In the genomic region with DNA sequence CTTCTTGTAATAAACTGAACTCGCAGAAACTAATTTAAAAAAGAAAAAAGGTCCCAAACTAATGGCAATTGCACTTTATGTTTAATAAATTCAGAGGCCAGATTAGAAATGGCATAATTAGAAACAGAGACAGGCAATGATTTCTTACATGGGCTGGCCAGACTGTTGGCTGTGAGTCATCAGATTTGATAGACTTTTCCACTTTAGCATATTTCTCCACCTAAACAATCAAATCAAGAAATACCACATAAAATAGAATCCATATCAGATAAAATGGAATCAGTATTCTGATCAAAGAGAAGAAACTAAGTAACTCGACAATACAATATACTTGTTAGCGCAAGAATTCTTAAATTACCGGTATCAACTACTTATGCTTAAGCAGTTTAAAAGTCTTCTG, we compare ENCODE assay signal across 1 cellular context.
TF ChIP-seq lines count a peak whose summit lies in the region.

No MANE protein-coding gene starts in this region.

TF ChIP-seq in SK-N-SH, 30 proteins besides CTCF, POLR2A, EP300 and RAD21 (continued from another document):
- TF ChIP-seq, protein P1, sequence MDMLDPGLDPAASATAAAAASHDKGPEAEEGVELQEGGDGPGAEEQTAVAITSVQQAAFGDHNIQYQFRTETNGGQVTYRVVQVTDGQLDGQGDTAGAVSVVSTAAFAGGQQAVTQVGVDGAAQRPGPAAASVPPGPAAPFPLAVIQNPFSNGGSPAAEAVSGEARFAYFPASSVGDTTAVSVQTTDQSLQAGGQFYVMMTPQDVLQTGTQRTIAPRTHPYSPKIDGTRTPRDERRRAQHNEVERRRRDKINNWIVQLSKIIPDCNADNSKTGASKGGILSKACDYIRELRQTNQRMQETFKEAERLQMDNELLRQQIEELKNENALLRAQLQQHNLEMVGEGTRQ (IDR thresholded peaks at IDR 0.05; ENCODE audit: borderline replicate concordance, low read depth, low read length) = no peak
- TF ChIP-seq TEAD4 (IDR thresholded peaks at IDR 0.05; ENCODE audit: borderline replicate concordance, insufficient read depth) (0 out of 2 replicates have a peak, but pooled peaks have one; percentile 53), MXI1 (IDR thresholded peaks at IDR 0.05; ENCODE audit: low read depth, low read length) (no peak), MEF2A (IDR thresholded peaks at IDR 0.05; ENCODE audit: borderline replicate concordance, low read depth) (no peak), POLR2AphosphoS5 (IDR thresholded peaks at IDR 0.05; ENCODE audit: low read depth, low read length) (peak; percentile 64; the same call in 1 of the 2 replicates), RXRA (IDR thresholded peaks at IDR 0.05; ENCODE audit: borderline replicate concordance, low read depth) (no peak), CHD2 (IDR thresholded peaks at IDR 0.05; ENCODE audit: low read length, partially characterized antibody) (no peak), TAF1 (IDR thresholded peaks at IDR 0.05; ENCODE audit: borderline replicate concordance, low read depth, low read length) (no peak), GABPA (IDR thresholded peaks at IDR 0.05; ENCODE audit: low read depth) (no peak), FOXM1 (IDR thresholded peaks at IDR 0.05; ENCODE audit: low read depth) (no peak), TCF12 (IDR thresholded peaks at IDR 0.05) (peak; percentile 95), YY1 (IDR thresholded peaks at IDR 0.05; ENCODE audit: low read depth) (no peak), EZH2phosphoT487 (IDR thresholded peaks at IDR 0.05; ENCODE audit: borderline replicate concordance, low read depth) (no peak), SIN3A (IDR thresholded peaks at IDR 0.05; ENCODE audit: borderline replicate concordance, low read depth, low read length) (no peak), SMC3 (IDR thresholded peaks at IDR 0.05; ENCODE audit: low read depth, low read length) (no peak), ELF1 (IDR thresholded peaks at IDR 0.05) (no peak), GATA2 (CRISPR knock-in tag; IDR thresholded peaks at IDR 0.05) (no peak), JUND (IDR thresholded peaks at IDR 0.05) (peak; percentile 74), FOSL2 (IDR thresholded peaks at IDR 0.05; ENCODE audit: borderline replicate concordance, low read depth) (peak; percentile 66), NFIC (IDR thresholded peaks at IDR 0.05; ENCODE audit: borderline replicate concordance) (peak; percentile 44; the same call in 1 of the 2 replicates), RCOR1 (IDR thresholded peaks at IDR 0.05; ENCODE audit: low read length) (no peak), RFX5 (IDR thresholded peaks at IDR 0.05; ENCODE audit: low read length) (no peak)
- TF ChIP-seq, protein P2, sequence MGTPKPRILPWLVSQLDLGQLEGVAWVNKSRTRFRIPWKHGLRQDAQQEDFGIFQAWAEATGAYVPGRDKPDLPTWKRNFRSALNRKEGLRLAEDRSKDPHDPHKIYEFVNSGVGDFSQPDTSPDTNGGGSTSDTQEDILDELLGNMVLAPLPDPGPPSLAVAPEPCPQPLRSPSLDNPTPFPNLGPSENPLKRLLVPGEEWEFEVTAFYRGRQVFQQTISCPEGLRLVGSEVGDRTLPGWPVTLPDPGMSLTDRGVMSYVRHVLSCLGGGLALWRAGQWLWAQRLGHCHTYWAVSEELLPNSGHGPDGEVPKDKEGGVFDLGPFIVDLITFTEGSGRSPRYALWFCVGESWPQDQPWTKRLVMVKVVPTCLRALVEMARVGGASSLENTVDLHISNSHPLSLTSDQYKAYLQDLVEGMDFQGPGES (IDR thresholded peaks at IDR 0.05; ENCODE audit: low read depth, low read length) = no peak
- TF ChIP-seq, protein P3, sequence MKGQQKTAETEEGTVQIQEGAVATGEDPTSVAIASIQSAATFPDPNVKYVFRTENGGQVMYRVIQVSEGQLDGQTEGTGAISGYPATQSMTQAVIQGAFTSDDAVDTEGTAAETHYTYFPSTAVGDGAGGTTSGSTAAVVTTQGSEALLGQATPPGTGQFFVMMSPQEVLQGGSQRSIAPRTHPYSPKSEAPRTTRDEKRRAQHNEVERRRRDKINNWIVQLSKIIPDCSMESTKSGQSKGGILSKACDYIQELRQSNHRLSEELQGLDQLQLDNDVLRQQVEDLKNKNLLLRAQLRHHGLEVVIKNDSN (IDR thresholded peaks at IDR 0.05; ENCODE audit: borderline replicate concordance, low read depth) = no peak
- TF ChIP-seq, protein P4, sequence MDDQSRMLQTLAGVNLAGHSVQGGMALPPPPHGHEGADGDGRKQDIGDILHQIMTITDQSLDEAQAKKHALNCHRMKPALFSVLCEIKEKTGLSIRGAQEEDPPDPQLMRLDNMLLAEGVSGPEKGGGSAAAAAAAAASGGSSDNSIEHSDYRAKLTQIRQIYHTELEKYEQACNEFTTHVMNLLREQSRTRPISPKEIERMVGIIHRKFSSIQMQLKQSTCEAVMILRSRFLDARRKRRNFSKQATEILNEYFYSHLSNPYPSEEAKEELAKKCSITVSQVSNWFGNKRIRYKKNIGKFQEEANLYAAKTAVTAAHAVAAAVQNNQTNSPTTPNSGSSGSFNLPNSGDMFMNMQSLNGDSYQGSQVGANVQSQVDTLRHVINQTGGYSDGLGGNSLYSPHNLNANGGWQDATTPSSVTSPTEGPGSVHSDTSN (IDR thresholded peaks at IDR 0.05) = peak; percentile 90
- TF ChIP-seq, protein P5, sequence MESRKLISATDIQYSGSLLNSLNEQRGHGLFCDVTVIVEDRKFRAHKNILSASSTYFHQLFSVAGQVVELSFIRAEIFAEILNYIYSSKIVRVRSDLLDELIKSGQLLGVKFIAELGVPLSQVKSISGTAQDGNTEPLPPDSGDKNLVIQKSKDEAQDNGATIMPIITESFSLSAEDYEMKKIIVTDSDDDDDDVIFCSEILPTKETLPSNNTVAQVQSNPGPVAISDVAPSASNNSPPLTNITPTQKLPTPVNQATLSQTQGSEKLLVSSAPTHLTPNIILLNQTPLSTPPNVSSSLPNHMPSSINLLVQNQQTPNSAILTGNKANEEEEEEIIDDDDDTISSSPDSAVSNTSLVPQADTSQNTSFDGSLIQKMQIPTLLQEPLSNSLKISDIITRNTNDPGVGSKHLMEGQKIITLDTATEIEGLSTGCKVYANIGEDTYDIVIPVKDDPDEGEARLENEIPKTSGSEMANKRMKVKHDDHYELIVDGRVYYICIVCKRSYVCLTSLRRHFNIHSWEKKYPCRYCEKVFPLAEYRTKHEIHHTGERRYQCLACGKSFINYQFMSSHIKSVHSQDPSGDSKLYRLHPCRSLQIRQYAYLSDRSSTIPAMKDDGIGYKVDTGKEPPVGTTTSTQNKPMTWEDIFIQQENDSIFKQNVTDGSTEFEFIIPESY (IDR thresholded peaks at IDR 0.05; ENCODE audit: borderline replicate concordance, low read depth) = 0 out of 2 replicates have a peak, but pooled peaks have one; percentile 16
- TF ChIP-seq, protein P6, sequence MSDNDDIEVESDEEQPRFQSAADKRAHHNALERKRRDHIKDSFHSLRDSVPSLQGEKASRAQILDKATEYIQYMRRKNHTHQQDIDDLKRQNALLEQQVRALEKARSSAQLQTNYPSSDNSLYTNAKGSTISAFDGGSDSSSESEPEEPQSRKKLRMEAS (IDR thresholded peaks at IDR 0.05; ENCODE audit: low read depth) = no peak
- TF ChIP-seq, protein P7, sequence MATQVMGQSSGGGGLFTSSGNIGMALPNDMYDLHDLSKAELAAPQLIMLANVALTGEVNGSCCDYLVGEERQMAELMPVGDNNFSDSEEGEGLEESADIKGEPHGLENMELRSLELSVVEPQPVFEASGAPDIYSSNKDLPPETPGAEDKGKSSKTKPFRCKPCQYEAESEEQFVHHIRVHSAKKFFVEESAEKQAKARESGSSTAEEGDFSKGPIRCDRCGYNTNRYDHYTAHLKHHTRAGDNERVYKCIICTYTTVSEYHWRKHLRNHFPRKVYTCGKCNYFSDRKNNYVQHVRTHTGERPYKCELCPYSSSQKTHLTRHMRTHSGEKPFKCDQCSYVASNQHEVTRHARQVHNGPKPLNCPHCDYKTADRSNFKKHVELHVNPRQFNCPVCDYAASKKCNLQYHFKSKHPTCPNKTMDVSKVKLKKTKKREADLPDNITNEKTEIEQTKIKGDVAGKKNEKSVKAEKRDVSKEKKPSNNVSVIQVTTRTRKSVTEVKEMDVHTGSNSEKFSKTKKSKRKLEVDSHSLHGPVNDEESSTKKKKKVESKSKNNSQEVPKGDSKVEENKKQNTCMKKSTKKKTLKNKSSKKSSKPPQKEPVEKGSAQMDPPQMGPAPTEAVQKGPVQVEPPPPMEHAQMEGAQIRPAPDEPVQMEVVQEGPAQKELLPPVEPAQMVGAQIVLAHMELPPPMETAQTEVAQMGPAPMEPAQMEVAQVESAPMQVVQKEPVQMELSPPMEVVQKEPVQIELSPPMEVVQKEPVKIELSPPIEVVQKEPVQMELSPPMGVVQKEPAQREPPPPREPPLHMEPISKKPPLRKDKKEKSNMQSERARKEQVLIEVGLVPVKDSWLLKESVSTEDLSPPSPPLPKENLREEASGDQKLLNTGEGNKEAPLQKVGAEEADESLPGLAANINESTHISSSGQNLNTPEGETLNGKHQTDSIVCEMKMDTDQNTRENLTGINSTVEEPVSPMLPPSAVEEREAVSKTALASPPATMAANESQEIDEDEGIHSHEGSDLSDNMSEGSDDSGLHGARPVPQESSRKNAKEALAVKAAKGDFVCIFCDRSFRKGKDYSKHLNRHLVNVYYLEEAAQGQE (IDR thresholded peaks at IDR 0.05; ENCODE audit: low read depth, low read length) = no peak
